Comparison of ENCODE assay signal across 9 cellular contexts in the genomic region with DNA sequence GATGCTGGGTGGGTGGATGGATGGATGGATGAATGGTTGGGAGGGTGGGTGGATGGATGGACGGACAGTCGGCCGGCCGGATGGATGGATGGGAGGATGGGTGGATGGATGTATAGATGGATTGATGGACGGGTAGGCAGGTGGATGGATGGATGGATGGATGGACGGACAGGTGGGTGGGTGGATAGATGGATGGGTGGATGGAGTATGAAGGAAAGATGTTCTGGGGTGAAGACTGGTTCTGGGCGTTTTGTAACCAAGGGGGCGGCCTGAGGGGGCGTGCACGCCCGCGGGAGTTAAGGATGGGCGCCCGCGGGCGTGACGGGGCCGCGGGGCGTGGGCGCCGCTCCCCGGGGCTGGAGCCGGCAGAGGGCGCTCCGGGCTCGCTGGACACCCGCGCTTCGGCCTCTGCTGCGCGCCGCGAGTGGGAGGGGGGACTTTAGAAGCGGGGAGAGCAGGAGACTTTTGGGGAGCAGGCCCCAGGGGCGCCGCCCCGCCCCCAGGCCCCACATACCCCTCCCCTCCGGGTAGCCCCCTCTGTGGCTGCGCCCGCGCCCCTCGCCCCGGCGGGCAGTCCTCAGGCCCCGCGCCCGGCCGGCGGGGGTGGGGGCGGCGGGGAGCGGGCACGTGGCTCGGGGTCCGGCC. TPM values are rescaled to one million over a fixed set of nuclear protein-coding genes. Genes with fewer than 3 reads are reported as not detected.
DNase-seq lines count a peak whose midpoint lies in the region; ATAC-seq, FAIRE-seq and TF ChIP-seq lines count a peak whose summit lies in the region.
"Had no signal": no experiment of that assay in that cellular context is flagged by ENCODE, and none has a peak within 500 bp of the region (broad histone marks: within the 10 kb centered on the region; RNA-seq: fewer than 3 reads in every experiment).

Gene NECAB2 (plus strand): TSS at position 407 of the 645 bp plus-strand sequence. CDS start 405 bp downstream, outside the sequence.

- no peak within 1 kb of the TSS for H3K4ac ChIP-seq in H1 (replicated peaks; ENCODE audit: insufficient read length, low read depth, low read length)

- TF ChIP-seq POLR2A in Peyer's patch (IDR thresholded peaks at IDR 0.05) (no peak), H1 (IDR thresholded peaks at IDR 0.05; ENCODE audit: control extremely low read depth in 1 of 2, low read depth in 2 of 2, low read length in 2 of 2) (no peak)

- TF ChIP-seq CTCF in A673 (conservative IDR thresholded peaks at IDR 0.05; ENCODE audit: low read depth, low read length) = peak; percentile 59
- peak; percentile 39 for TF ChIP-seq CTCF in GM06990 (IDR thresholded peaks at IDR 0.05; ENCODE audit: insufficient read depth, low read length, poor library complexity, severe bottlenecking)
- TF ChIP-seq CTCF in Peyer's patch (IDR thresholded peaks at IDR 0.05) = peak in 4 of 6 experiments; percentile 41 to 54 (median 43)
- TF ChIP-seq CTCF in H1 (IDR thresholded peaks at IDR 0.05; ENCODE audit: control extremely low read depth in 1 of 3, insufficient read depth in 1 of 3, low read depth in 1 of 3, low read length in 3 of 3) = peak; percentile 56 to 81 (median 67)

- H3K56ac ChIP-seq in H1 (replicated peaks; ENCODE audit: insufficient read length, low read depth, low read length) = no peak within 1 kb of the TSS

- H3K4me3 ChIP-seq in A673 (ENCODE audit: low read depth, low read length, poor library complexity, severe bottlenecking) (peak within 1 kb of the TSS; percentile 29), GM06990 (replicated peaks; ENCODE audit: low read depth, low read length) (no peak within 1 kb of the TSS), Peyer's patch (peak within 1 kb of the TSS in 3 of 4 donors; percentile 30 to 46 (median 37)), H1 (ENCODE audit: extremely low read depth in 1 of 4, insufficient read depth in 2 of 4, low read depth in 3 of 4, low read length in 4 of 4) (peak within 1 kb of the TSS; percentile 31 to 62 (median 45)), urinary bladder (ENCODE audit: low read depth, low read length) (peak within 1 kb of the TSS; percentile 53)

- no TSS peak for BruUV-seq in A673 (replicated peaks; lab: Mats Ljungman, UMichigan)

- no peak within 1 kb of the TSS for H4K91ac ChIP-seq in H1 (replicated peaks; ENCODE audit: insufficient read length, low read length)

- CTCF ChIA-PET in A673 (lab: Charles Lee) = no interaction called here
- CTCF ChIA-PET in H1 (lab: Charles Lee; ENCODE audit: partially characterized antibody) = no interaction called here

- H2BK12ac ChIP-seq in H1 (ENCODE audit: low read depth, low read length) = no peak within 1 kb of the TSS

- peaks cover 11% of the 10 kb centered on the region; the same call in 1 of the 2 replicates for H3K23me2 ChIP-seq in H1 (ENCODE audit: low read depth, low read length)

- H4K20me1 ChIP-seq in H1 (replicated peaks in 1 of 2; ENCODE audit: control insufficient read depth in 1 of 2, insufficient read depth in 2 of 2, low read length in 2 of 2) = peaks cover 0 to 3% of the 10 kb centered on the region in 2 experiments

- no peak within 1 kb of the TSS for H4K5ac ChIP-seq in H1 (ENCODE audit: insufficient read length, low read depth, low read length)

- H3K4me2 ChIP-seq in H1 (ENCODE audit: insufficient read depth in 1 of 2, low read depth in 2 of 2, low read length in 2 of 2) = peak within 1 kb of the TSS; percentile 76 to 79

- no peak within 1 kb of the TSS for H3K9ac ChIP-seq in H1 (replicated peaks in 1 of 4; ENCODE audit: extremely low read depth in 1 of 4, low read depth in 3 of 4, low read length in 3 of 4)

- no peak within 1 kb of the TSS; the same call in 1 of the 2 replicates for H3K18ac ChIP-seq in H1 (ENCODE audit: extremely low read depth, low read length)

- 33% methylated on average over 15 of the region's 56 CpGs; no CpG with 5 or more reads in 1 of the 2 experiments for WGBS in H1 (ENCODE audit: extremely low coverage in 1 of 2, insufficient coverage in 1 of 2, insufficient read length in 1 of 2, insufficient replicate concordance in 2 of 2, low coverage in 1 of 2, low lambda C conversion rate in 2 of 2, missing lambda C conversion rate in 1 of 2), 2 experiments
- WGBS in urinary bladder = 8% methylated on average over 54 of the region's 56 CpGs

- peak; percentile 62 to 85 for TF ChIP-seq RAD21 in H1 (IDR thresholded peaks at IDR 0.05 in 1 of 2, conservative IDR thresholded peaks at IDR 0.05 in 1 of 2; ENCODE audit: low read depth in 2 of 2, low read length in 2 of 2)

- peak within 1 kb of the TSS; percentile 15; the same call in 1 of the 2 replicates for H4K8ac ChIP-seq in H1 (ENCODE audit: extremely low read depth, insufficient read depth, low read length)

- H2AFZ ChIP-seq in H1 (ENCODE audit: low read length) = no peak within 1 kb of the TSS

- ATAC-seq in HG02642 (IDR thresholded peaks at IDR 0.05; ENCODE audit: poor library complexity, unreplicated experiment) = no peak

- H2AK5ac ChIP-seq in H1 (ENCODE audit: low read depth, low read length) = no peak within 1 kb of the TSS

- H3K23ac ChIP-seq in H1 (ENCODE audit: insufficient read length) = no peak within 1 kb of the TSS

- H3K36me3 ChIP-seq in A673 (ENCODE audit: insufficient read depth, low read length, poor library complexity, severe bottlenecking) (no peaks in the 10 kb centered on the region), GM06990 (ENCODE audit: control insufficient read depth, insufficient read depth, low read length) (no peaks in the 10 kb centered on the region), Peyer's patch (peaks cover 0 to 35% (median 0%) of the 10 kb centered on the region in 3 donors), H1 (ENCODE audit: control insufficient read depth in 2 of 4, insufficient read depth in 4 of 4, low read length in 3 of 4) (no peaks in the 10 kb centered on the region), urinary bladder (ENCODE audit: insufficient read depth) (no peaks in the 10 kb centered on the region)

- H3K9me3 ChIP-seq in A673 (ENCODE audit: low read depth, low read length, poor library complexity, severe bottlenecking) (no peaks in the 10 kb centered on the region), Peyer's patch (no peaks in the 10 kb centered on the region), H1 (ENCODE audit: insufficient read depth in 2 of 2, low read depth in 1 of 2, low read length in 1 of 2) (no peaks in the 10 kb centered on the region)

- POLR2A ChIA-PET in A673 (lab: Charles Lee; ENCODE audit: low non-redundant PET) (no interaction called here), H1 (lab: Charles Lee; ENCODE audit: partially characterized antibody) (no interaction called here)

- H2BK120ac ChIP-seq in H1 (replicated peaks; ENCODE audit: low read depth, low read length) = no peak within 1 kb of the TSS

- no peaks in the 10 kb centered on the region for H3K79me2 ChIP-seq in H1 (ENCODE audit: control insufficient read depth in 1 of 2, insufficient read depth in 2 of 2, low read length in 2 of 2)

- H3K14ac ChIP-seq in H1 (ENCODE audit: insufficient read length) = no peak within 1 kb of the TSS

- no peaks in the 10 kb centered on the region for H3K79me1 ChIP-seq in H1 (ENCODE audit: low read depth, low read length)

- no peaks in the 10 kb centered on the region for H3K4me1 ChIP-seq in A673 (ENCODE audit: insufficient read depth, low read length, poor library complexity, severe bottlenecking)
- H3K4me1 ChIP-seq in Peyer's patch = peaks cover 0 to 8% (median 2%) of the 10 kb centered on the region in 4 donors
- peaks cover 0 to 11% (median 8%) of the 10 kb centered on the region in 4 experiments; a peak in 6 of 7 replicates for H3K4me1 ChIP-seq in H1 (replicated peaks in 1 of 4; ENCODE audit: control insufficient read depth in 3 of 4, insufficient read depth in 4 of 4, low read length in 3 of 4)
- no peaks in the 10 kb centered on the region for H3K4me1 ChIP-seq in urinary bladder (ENCODE audit: insufficient read depth)

- DNase-seq in A673 (ENCODE audit: low spot score) (peak; percentile 54), GM06990 (ENCODE audit: extremely low read depth, insufficient read length) (peak; percentile 37), Peyer's patch (peak in 1 of 3 donors; percentile 67), H1 (ENCODE audit: low read depth in 1 of 2, low spot score in 2 of 2) (peak in 1 of 2 experiments; percentile 74), medulla oblongata (ENCODE audit: extremely low spot score) (peak; percentile 40), SKM-1 (lab: John Stamatoyannopoulos, UW; ENCODE audit: unreplicated experiment) (no peak)

- no peak for FAIRE-seq in H1 (lab: Jason Lieb, UNC)

- H2BK20ac ChIP-seq in H1 (ENCODE audit: low read length) = no peak within 1 kb of the TSS

- no peak for TF ChIP-seq EP300 in H1 (IDR thresholded peaks at IDR 0.05; ENCODE audit: borderline replicate concordance in 1 of 2, low read depth in 2 of 2, low read length in 2 of 2)

- H3K27ac ChIP-seq in A673 (ENCODE audit: low read depth, low read length, poor library complexity, severe bottlenecking) (no peak within 1 kb of the TSS), Peyer's patch (no peak within 1 kb of the TSS), H1 (ENCODE audit: low read depth, low read length) (no peak within 1 kb of the TSS), urinary bladder (ENCODE audit: low read depth) (no peak within 1 kb of the TSS)

- no peak within 1 kb of the TSS for H2BK5ac ChIP-seq in H1 (ENCODE audit: low read depth, low read length)

- H3K27me3 ChIP-seq in A673 (replicated peaks; ENCODE audit: insufficient read depth, low read depth, low read length, poor library complexity) = peaks cover 7% of the 10 kb centered on the region
- no peaks in the 10 kb centered on the region for H3K27me3 ChIP-seq in GM06990 (replicated peaks; ENCODE audit: control insufficient read depth, insufficient read depth, low read length)
- peaks cover 0 to 4% of the 10 kb centered on the region in 2 donors for H3K27me3 ChIP-seq in Peyer's patch
- H3K27me3 ChIP-seq in H1 (replicated peaks in 1 of 4; ENCODE audit: control insufficient read depth in 3 of 4, extremely low read depth in 1 of 4, insufficient read depth in 3 of 4, low read length in 3 of 4) = peaks cover 0 to 13% (median 9%) of the 10 kb centered on the region in 4 experiments; a peak in 6 of 7 replicates

- intact Hi-C loops in A673 (cut with micrococcal nuclease; ENCODE audit: unreplicated experiment) = loop anchor here (1.0 kb wide), 1 partner anchor 97 kb away; no protein-coding TSS in a partner anchor

- no peak within 1 kb of the TSS for H2BK15ac ChIP-seq in H1 (ENCODE audit: low read length)

RNA-seq across cellular contexts. Expression of gene NECAB2, which starts in this region (rescaled TPM):
- total RNA-seq in A673 (2021) (0.76 and 0.80 TPM in 2 replicates), Peyer's patch (1 to 10 TPM in 1 of 4 donors, not detected in 3; 1.2 TPM), urinary bladder (1.0 TPM)
- total RNA-seq in H1 (2021; fragmentation: NEBNext Ultra II Directional; extraction: Animal tissue kit (Norgen Biotek cat#: 25700)) = 2.0 and 3.6 TPM in 2 replicates
- polyA plus RNA-seq in H1 (2011; rRNA removed) (4.2 and 7.5 TPM in 2 replicates), urinary bladder (0.20 TPM)
- polyA plus RNA-seq in H1 (2011; cell fraction: cytosol; rRNA removed) = 5.4 TPM
- polyA plus RNA-seq in H1 (2011; cell fraction: nucleus; rRNA removed) = 27.9 TPM
- 3.8 to 7.5 TPM (median 5.9 TPM) in 4 replicates for polyA plus RNA-seq in H1 (2012, experiment 1 of 2)
- polyA plus RNA-seq in H1 (2012, experiment 2 of 2) = 2.7 TPM
- 3.8 TPM for polyA plus RNA-seq in H1 (2013, experiment 1 of 2)
- 4.0 TPM for polyA plus RNA-seq in H1 (2013, experiment 2 of 2)
- polyA minus RNA-seq in H1 (2011; rRNA and poly(A)+ RNA removed) = 2.3 and 3.2 TPM in 2 replicates
- polyA minus RNA-seq in H1 (2011; cell fraction: cytosol; rRNA and poly(A)+ RNA removed) = 2.6 TPM
- polyA minus RNA-seq in H1 (2011; cell fraction: nucleus; rRNA and poly(A)+ RNA removed) = 4.1 TPM
- total RNA-seq: glomerular endothelial cell had no signal

Comparison
In these comparisons a context has a peak if more than half of its experiments do, and no peak if none do; other contexts are left out.
1. Peak in DNase-seq and H3K4me3 ChIP-seq in A673; RNA of the gene not detected or under 1 TPM.